Comparison of ENCODE assay signal across 8 cellular contexts in genomic region chr7:131012477-131013031, GRCh38.
A peak's percentile ranks its signal among the peaks of the same experiment; 100 is the strongest.
DNase-seq lines count a peak whose midpoint lies in the region; ATAC-seq, FAIRE-seq and TF ChIP-seq lines count a peak whose summit lies in the region.

No MANE protein-coding gene starts in this region.

- H3K9me3 ChIP-seq in esophagus squamous epithelium (no peaks in the 10 kb centered on the region), skeletal muscle satellite cell (replicated peaks; ENCODE audit: low read length) (no peaks in the 10 kb centered on the region)

- H3K4me2 ChIP-seq in skeletal muscle satellite cell (ENCODE audit: low read length), result peak overlapping the region; percentile 72

- 73 to 77% methylated on average over 7 of the region's 7 CpGs for WGBS in esophagus squamous epithelium, 2 donors

- DNase-seq in GF-D8 (lab: John Stamatoyannopoulos, UW), result peak; percentile 34
- DNase-seq in esophagus squamous epithelium (lab: John Stamatoyannopoulos, UW), result no peak
- DNase-seq in frontal cortex (ENCODE audit: low spot score in 2 of 2), result no peak
- DNase-seq in NCI-H2029 (lab: John Stamatoyannopoulos, UW), result no peak
- no peak for DNase-seq in nucleus accumbens (lab: John Stamatoyannopoulos, UW)

- TF ChIP-seq POLR2A in esophagus squamous epithelium (IDR thresholded peaks at IDR 0.05), result no peak

- no peak for TF ChIP-seq CTCF in esophagus squamous epithelium (IDR thresholded peaks at IDR 0.05)

- FAIRE-seq in frontal cortex (lab: Jason Lieb, UNC), result no peak

- ATAC-seq in SK-N-SH treated with all-trans-retinoic acid at 6 μM for 48 hours (peak; percentile 46), HG02759 (IDR thresholded peaks at IDR 0.05; ENCODE audit: unreplicated experiment) (no peak)

- H3K36me3 ChIP-seq in esophagus squamous epithelium (no peaks in the 10 kb centered on the region), skeletal muscle satellite cell (ENCODE audit: insufficient read depth, low read length) (no peaks in the 10 kb centered on the region)

- peak overlapping the region; percentile 49 to 75 (median 72) for H3K27ac ChIP-seq in esophagus squamous epithelium

- H3K4me1 ChIP-seq in esophagus squamous epithelium (peaks cover 36 to 92% (median 70%) of the 10 kb centered on the region in 3 donors), skeletal muscle satellite cell (ENCODE audit: control insufficient read depth, insufficient read depth, low read length) (peaks cover 72% of the 10 kb centered on the region)

- peak overlapping the region; percentile 64 for H3K9ac ChIP-seq in skeletal muscle satellite cell (ENCODE audit: low read depth, low read length)

- H3K4me3 ChIP-seq in esophagus squamous epithelium, result no peak overlapping the region
- H3K4me3 ChIP-seq in skeletal muscle satellite cell (ENCODE audit: low read length), result peak overlapping the region; percentile 47

- intact Hi-C loops in esophagus squamous epithelium (cut with DNase I), result no loop called here

- H3K27me3 ChIP-seq in esophagus squamous epithelium, result no peaks in the 10 kb centered on the region
- no peaks in the 10 kb centered on the region for H3K27me3 ChIP-seq in skeletal muscle satellite cell (ENCODE audit: control insufficient read depth, insufficient read depth, low read length)

TF ChIP-seq in SK-N-SH treated with all-trans-retinoic acid at 6 μM for 48 hours, 23 proteins besides CTCF, POLR2A, EP300 and RAD21:
- TF ChIP-seq ZNF70 (CRISPR knock-in tag; IDR thresholded peaks at IDR 0.05), result no peak
- TF ChIP-seq CSDC2 (CRISPR knock-in tag; IDR thresholded peaks at IDR 0.05), result no peak
- no peak for TF ChIP-seq ISL1 (CRISPR knock-in tag; IDR thresholded peaks at IDR 0.05)
- TF ChIP-seq CREB5 (CRISPR knock-in tag; IDR thresholded peaks at IDR 0.05; ENCODE audit: low read depth), result no peak
- no peak for TF ChIP-seq ZFP3 (CRISPR knock-in tag; IDR thresholded peaks at IDR 0.05)
- TF ChIP-seq TSHZ2 (CRISPR knock-in tag; IDR thresholded peaks at IDR 0.05), result no peak
- TF ChIP-seq GLIS3 (CRISPR knock-in tag; IDR thresholded peaks at IDR 0.05), result no peak
- TF ChIP-seq TCF4 (CRISPR knock-in tag; IDR thresholded peaks at IDR 0.05; ENCODE audit: borderline replicate concordance), result no peak
- no peak for TF ChIP-seq ZNF565 (CRISPR knock-in tag; conservative IDR thresholded peaks at IDR 0.05; ENCODE audit: low read depth)
- TF ChIP-seq CSRNP3 (CRISPR knock-in tag; IDR thresholded peaks at IDR 0.05), result no peak
- no peak for TF ChIP-seq PPARA (CRISPR knock-in tag; IDR thresholded peaks at IDR 0.05; ENCODE audit: borderline replicate concordance)
- no peak for TF ChIP-seq PATZ1 (CRISPR knock-in tag; IDR thresholded peaks at IDR 0.05; ENCODE audit: borderline replicate concordance)
- no peak for TF ChIP-seq OSR1 (CRISPR knock-in tag; IDR thresholded peaks at IDR 0.05)
- TF ChIP-seq ZNF8 (CRISPR knock-in tag; IDR thresholded peaks at IDR 0.05), result no peak
- TF ChIP-seq POU6F1 (CRISPR knock-in tag; IDR thresholded peaks at IDR 0.05; ENCODE audit: borderline replicate concordance, low read depth), result no peak
